ENCODE assay signal across 19 cellular contexts in the genomic region with DNA sequence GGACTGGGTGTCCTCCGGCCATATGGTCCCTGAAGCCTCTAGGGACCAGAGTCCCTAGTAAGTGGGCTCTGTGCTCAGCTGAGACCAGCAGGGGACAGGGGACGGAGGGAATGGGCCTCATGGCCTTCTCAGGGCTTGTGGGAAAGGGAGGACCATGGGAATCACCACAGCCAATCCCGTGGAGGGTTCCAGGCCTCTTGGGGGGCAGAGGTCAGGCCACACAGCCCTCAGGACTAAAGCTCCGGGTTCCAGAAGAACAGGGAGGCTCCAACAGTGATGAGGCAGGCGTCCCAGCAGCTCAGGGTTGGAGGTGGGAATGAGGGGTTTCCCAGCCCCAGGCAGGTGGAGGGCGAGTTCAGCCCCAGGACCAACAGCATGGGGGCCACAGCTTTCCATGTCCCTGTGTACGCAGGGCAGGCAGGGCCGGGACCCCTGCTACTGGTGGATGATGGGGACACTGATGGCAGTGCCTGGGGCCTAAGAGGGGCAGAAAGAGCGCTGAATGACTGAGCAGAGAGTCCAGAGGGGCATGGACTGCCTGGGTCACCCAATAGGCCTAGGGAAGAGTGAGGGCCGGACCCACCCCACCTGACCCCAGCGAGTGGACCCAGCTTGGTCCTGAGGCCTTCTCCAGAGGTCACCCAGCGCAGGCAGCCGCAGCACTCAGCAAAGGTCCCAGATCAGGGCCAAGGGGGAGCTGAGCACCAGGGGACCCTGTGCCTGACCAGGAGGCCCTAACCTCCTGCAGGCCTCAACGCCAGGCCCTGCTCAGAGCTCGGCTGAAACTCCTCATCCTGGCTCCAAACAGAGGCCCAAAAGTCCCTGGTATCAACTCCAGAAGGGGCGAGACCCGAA. TPM values are rescaled to one million over a fixed set of nuclear protein-coding genes. Genes with fewer than 3 reads are reported as not detected.
DNase-seq lines count a peak whose midpoint lies in the region; ATAC-seq and TF ChIP-seq lines count a peak whose summit lies in the region.
"Had no signal": no experiment of that assay in that cellular context is flagged by ENCODE, and none has a peak within 500 bp of the region (broad histone marks: within the 10 kb centered on the region; RNA-seq: fewer than 3 reads in every experiment).

No MANE protein-coding gene starts in this region.

- H3K36me3 Mint-ChIP-seq in Caco-2 (ENCODE audit: insufficient read depth, unreplicated experiment), result peaks cover 50% of the 10 kb centered on the region
- H3K36me3 Mint-ChIP-seq in osteocyte (ENCODE audit: unreplicated experiment), result peaks cover 8% of the 10 kb centered on the region
- H3K36me3 Mint-ChIP-seq: natural killer cell treated with Interleukin-12 subunit alpha and Interleukin-12 subunit beta and Interleukin-15 and Interleukin-18, amount 100 ng/mL, for 72 hours had no signal

- H3K27ac ChIP-seq in adrenal gland (peak overlapping the region; percentile 50 to 82 (median 74)), right atrium auricular region (peak overlapping the region; percentile 61 to 67), suprapubic skin (no peak overlapping the region)

- TF ChIP-seq POLR2A in adrenal gland (IDR thresholded peaks at IDR 0.05) (no peak), suprapubic skin (IDR thresholded peaks at IDR 0.05) (no peak)

- H3K27me3 ChIP-seq in Caco-2 (replicated peaks; ENCODE audit: control insufficient read depth, insufficient read depth, low read length), result no peaks in the 10 kb centered on the region
- no peaks in the 10 kb centered on the region for H3K27me3 ChIP-seq in adrenal gland
- H3K27me3 ChIP-seq in right atrium auricular region, result no peaks in the 10 kb centered on the region
- no peaks in the 10 kb centered on the region for H3K27me3 ChIP-seq in suprapubic skin

- DNase-seq in Caco-2, result no peak
- DNase-seq in adrenal gland, result peak in 2 of 7 donors; percentile 31 to 66
- no peak for DNase-seq in right atrium auricular region (ENCODE audit: low spot score)
- DNase-seq in sciatic nerve (ENCODE audit: low spot score), result no peak
- no peak for DNase-seq in suprapubic skin (ENCODE audit: low spot score in 2 of 2)
- DNase-seq in osteocyte (ENCODE audit: extremely low spot score, unreplicated experiment), result no peak
- DNase-seq in pons (ENCODE audit: low spot score), result no peak
- no peak for DNase-seq in COLO668 (lab: John Stamatoyannopoulos, UW; ENCODE audit: unreplicated experiment)
- DNase-seq: ACHN; activated CD4-positive, alpha-beta T cell treated with anti-CD3 and anti-CD28 coated beads for 4 hours; activated T-cell treated with anti-CD3 and anti-CD28 coated beads, Interleukin-2, amount 50 U/mL, for 4 hours; amygdala; Calu3; effector CD4-positive, alpha-beta T cell; islet precursor cell; substantia nigra; T-helper 2 cell had no signal

- TF ChIP-seq CTCF in Caco-2 (IDR thresholded peaks at IDR 0.05; ENCODE audit: insufficient read depth in 1 of 2, low read depth in 1 of 2, low read length in 1 of 2, severe bottlenecking in 1 of 2, unreplicated experiment in 1 of 2), result no peak
- no peak for TF ChIP-seq CTCF in adrenal gland (IDR thresholded peaks at IDR 0.05)
- TF ChIP-seq CTCF in right atrium auricular region (IDR thresholded peaks at IDR 0.05), result no peak
- TF ChIP-seq CTCF in suprapubic skin (IDR thresholded peaks at IDR 0.05), result no peak
- TF ChIP-seq CTCF in osteocyte (IDR thresholded peaks at IDR 0.05), result no peak

- no peak for TF ChIP-seq EP300 in suprapubic skin (IDR thresholded peaks at IDR 0.05)

- CTCF ChIA-PET in Caco-2 (lab: Charles Lee), result interaction anchor here (0.6 to 1.0 kb wide), 2 partner anchors 48 to 275 kb away, joined by 3 to 4 read pairs; no protein-coding TSS in a partner anchor

- H3K9me3 Mint-ChIP-seq in Caco-2 (ENCODE audit: unreplicated experiment) (no peaks in the 10 kb centered on the region), osteocyte (ENCODE audit: unreplicated experiment) (no peaks in the 10 kb centered on the region)
- H3K9me3 Mint-ChIP-seq: activated T-cell treated with anti-CD3 and anti-CD28 coated beads, Interleukin-2, amount 50 U/mL, for 4 hours; IgD-negative memory B cell; natural killer cell treated with Interleukin-12 subunit alpha and Interleukin-12 subunit beta and Interleukin-15 and Interleukin-18, amount 100 ng/mL, for 72 hours had no signal

- H3K4me1 Mint-ChIP-seq in Caco-2 (ENCODE audit: low read depth, unreplicated experiment) (no peaks in the 10 kb centered on the region), osteocyte (ENCODE audit: unreplicated experiment) (peaks cover 4% of the 10 kb centered on the region)

- H3K36me3 ChIP-seq in Caco-2 (ENCODE audit: control insufficient read depth, insufficient read depth, low read length) (no peaks in the 10 kb centered on the region), adrenal gland (replicated peaks in 1 of 2) (peaks cover 0 to 43% of the 10 kb centered on the region in 2 donors), right atrium auricular region (peaks cover 47% of the 10 kb centered on the region), suprapubic skin (peaks cover 30% of the 10 kb centered on the region)

- H3K27me3 Mint-ChIP-seq in Caco-2 (ENCODE audit: insufficient read depth, unreplicated experiment), result peaks cover 2% of the 10 kb centered on the region
- H3K27me3 Mint-ChIP-seq in osteocyte (ENCODE audit: unreplicated experiment), result no peaks in the 10 kb centered on the region
- H3K27me3 Mint-ChIP-seq: IgD-negative memory B cell; natural killer cell treated with Interleukin-12 subunit alpha and Interleukin-12 subunit beta and Interleukin-15 and Interleukin-18, amount 100 ng/mL, for 72 hours had no signal

- H3K4me3 ChIP-seq in Caco-2 (ENCODE audit: low read depth, low read length) (no peak overlapping the region), adrenal gland (no peak overlapping the region), right atrium auricular region (no peak overlapping the region), suprapubic skin (no peak overlapping the region)

- no peaks in the 10 kb centered on the region for H3K4me1 ChIP-seq in Caco-2
- H3K4me1 ChIP-seq in adrenal gland (replicated peaks in 1 of 2), result peaks cover under 1 to 37% of the 10 kb centered on the region in 2 donors
- peaks cover 0 to 47% of the 10 kb centered on the region in 2 donors for H3K4me1 ChIP-seq in right atrium auricular region
- peaks cover 8% of the 10 kb centered on the region for H3K4me1 ChIP-seq in suprapubic skin

- ATAC-seq in sciatic nerve, result peak; percentile 29
- ATAC-seq: activated T-cell treated with anti-CD3 and anti-CD28 coated beads, Interleukin-2, amount 50 U/mL, for 4 hours; natural killer cell treated with Interleukin-12 subunit alpha and Interleukin-12 subunit beta and Interleukin-15 and Interleukin-18, amount 100 ng/mL, for 72 hours had no signal

- WGBS in adrenal gland, 4 donors, result 64 to 77% (median 71%) methylated on average over 1 to 17 of the region's 17 CpGs
- 76% methylated on average over 10 of the region's 17 CpGs for WGBS in suprapubic skin

- POLR2A ChIA-PET in Caco-2 (lab: Charles Lee), result no interaction called here

- H3K4me3 Mint-ChIP-seq in Caco-2 (ENCODE audit: unreplicated experiment) (no peak overlapping the region), osteocyte (ENCODE audit: unreplicated experiment) (no peak overlapping the region)
- H3K4me3 Mint-ChIP-seq: activated T-cell treated with anti-CD3 and anti-CD28 coated beads, Interleukin-2, amount 50 U/mL, for 4 hours; IgD-negative memory B cell; natural killer cell treated with Interleukin-12 subunit alpha and Interleukin-12 subunit beta and Interleukin-15 and Interleukin-18, amount 100 ng/mL, for 72 hours had no signal

- H3K27ac Mint-ChIP-seq in Caco-2 (ENCODE audit: unreplicated experiment) (peak overlapping the region; percentile 27), osteocyte (ENCODE audit: unreplicated experiment) (no peak overlapping the region)
- H3K27ac Mint-ChIP-seq: IgD-negative memory B cell; natural killer cell treated with Interleukin-12 subunit alpha and Interleukin-12 subunit beta and Interleukin-15 and Interleukin-18, amount 100 ng/mL, for 72 hours had no signal

- intact Hi-C loops in Caco-2 (cut with micrococcal nuclease; ENCODE audit: unreplicated experiment) (no loop called here), adrenal gland (cut with DNase I) (loop anchor here in 1 of 2 donors (10.0 kb wide), 1 partner anchor 205 kb away; no protein-coding TSS in a partner anchor), sciatic nerve (cut with DNase I) (no loop called here)

- BruUV-seq in Caco-2 (replicated peaks; lab: Mats Ljungman, UMichigan), result no TSS peak

- no peaks in the 10 kb centered on the region for H3K9me3 ChIP-seq in Caco-2
- no peaks in the 10 kb centered on the region for H3K9me3 ChIP-seq in adrenal gland (replicated peaks in 1 of 3)
- no peaks in the 10 kb centered on the region for H3K9me3 ChIP-seq in right atrium auricular region
- H3K9me3 ChIP-seq in suprapubic skin, result no peaks in the 10 kb centered on the region

RNA-seq across cellular contexts. Expression of a gene that starts 8.8 kb away (rescaled TPM):
- total RNA-seq in Caco-2 (2022) (382 and 446 TPM in 2 replicates), adrenal gland (1,000 to 10,000 TPM in 3 of 8 donors, 100 to 1,000 TPM in 5; 241 to 1,128 (median 564) TPM), right atrium auricular region (100 to 1,000 TPM; 558 to 602 TPM), sciatic nerve (709 TPM), suprapubic skin (10 to 100 TPM; 29.4 to 34.0 (median 30.7) TPM), osteocyte (197 and 200 TPM in 2 replicates)
- polyA plus RNA-seq in adrenal gland, result 1,000 to 10,000 TPM in 2 of 3 donors, 100 to 1,000 TPM in 1; 891 to 1,967 (median 1,739) TPM

RNA-seq across cellular contexts. Expression of a gene that starts 23.2 kb away (rescaled TPM):
- total RNA-seq in Caco-2 (2022) (58.4 and 60.6 TPM in 2 replicates), adrenal gland (10 to 100 TPM in 7 of 8 donors, 1 to 10 TPM in 1; 3.7 to 17.9 (median 11.7) TPM), right atrium auricular region (10 to 100 TPM in 1 of 2 donors, 1 to 10 TPM in 1; 8.9 to 10.7 TPM), sciatic nerve (25.3 TPM), suprapubic skin (10 to 100 TPM in 1 of 4 donors, 1 to 10 TPM in 3; 8.1 to 11.3 (median 9.1) TPM), osteocyte (29.2 and 35.0 TPM in 2 replicates)
- 1 to 10 TPM; 3.4 to 5.8 (median 4.4) TPM for polyA plus RNA-seq in adrenal gland

RNA-seq across cellular contexts. Expression of a gene that starts 55.4 kb away (rescaled TPM):
- 279 and 282 TPM in 2 replicates for total RNA-seq in Caco-2 (2022)
- 100 to 1,000 TPM in 3 of 8 donors, 10 to 100 TPM in 5; 54.9 to 144 (median 86.9) TPM for total RNA-seq in adrenal gland
- polyA plus RNA-seq in adrenal gland, result 100 to 1,000 TPM in 1 of 3 donors, 10 to 100 TPM in 2; 44.9 to 159 (median 59.3) TPM
- total RNA-seq in right atrium auricular region, result 10 to 100 TPM; 70.9 to 83.0 TPM
- total RNA-seq in sciatic nerve, result 33.1 TPM
- 100 to 1,000 TPM in 2 of 4 donors, 10 to 100 TPM in 2; 42.2 to 127 (median 89.4) TPM for total RNA-seq in suprapubic skin
- 65.2 and 69.4 TPM in 2 replicates for total RNA-seq in osteocyte
